ENCODE assay signal across 14 cellular contexts in the genomic region with DNA sequence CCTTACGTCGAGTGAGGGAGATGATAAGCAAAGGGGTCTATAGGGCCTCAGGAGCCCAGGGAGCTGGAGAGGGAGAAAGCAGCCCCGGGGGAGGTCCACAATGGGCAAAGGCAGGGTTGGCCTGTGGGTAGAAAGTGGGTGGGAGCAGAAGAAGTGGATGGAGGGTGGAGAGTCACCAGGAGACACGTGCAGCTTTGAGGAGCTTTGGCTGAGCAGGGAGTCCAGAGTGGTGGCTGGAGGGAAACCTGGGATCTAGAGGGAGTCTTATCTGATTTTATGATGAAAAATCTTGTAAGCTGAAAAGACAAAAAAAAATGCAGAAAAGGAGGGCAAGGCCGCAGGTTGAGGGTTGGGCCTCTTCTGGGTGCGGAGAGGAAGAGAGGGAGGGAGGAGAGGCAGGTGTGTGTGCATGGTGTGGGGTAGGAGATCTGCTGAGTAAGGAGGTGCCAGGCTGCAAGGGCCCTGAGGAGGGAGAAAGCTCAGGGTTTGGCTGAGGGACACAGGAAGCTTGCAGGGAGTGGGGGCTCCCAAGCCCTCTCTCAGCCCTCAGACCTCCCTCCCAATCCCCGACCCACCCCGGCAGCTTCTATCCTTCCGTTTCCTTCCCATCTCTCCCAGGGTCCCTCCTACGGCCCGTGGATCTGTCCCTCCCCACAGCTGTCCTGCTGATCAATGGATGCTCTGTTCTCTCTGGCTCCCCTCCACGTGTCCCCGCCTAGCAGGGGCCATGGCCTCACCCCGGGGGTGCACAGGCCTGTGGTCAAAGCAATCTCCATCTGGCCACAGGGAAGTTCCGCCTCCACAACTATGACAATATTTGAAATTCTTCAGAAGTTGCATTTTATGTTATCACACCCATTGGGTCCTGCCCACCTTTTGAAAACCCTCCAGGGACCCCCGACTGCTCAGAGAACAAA. TPM values are rescaled to one million over a fixed set of nuclear protein-coding genes. Genes with fewer than 3 reads are reported as not detected.
DNase-seq lines count a peak whose midpoint lies in the region; ATAC-seq and TF ChIP-seq lines count a peak whose summit lies in the region.
"Had no signal": no experiment of that assay in that cellular context is flagged by ENCODE, and none has a peak within 500 bp of the region (broad histone marks: within the 10 kb centered on the region; RNA-seq: fewer than 3 reads in every experiment).

No MANE protein-coding gene starts in this region.

- intact Hi-C loops in right cardiac atrium (cut with DNase I), result no loop called here
- intact Hi-C loops in colonic mucosa (cut with DNase I), result no loop called here
- intact Hi-C loops in CD4-positive, alpha-beta T cell (cut with DNase I, micrococcal nuclease), result no loop called here

- peak; percentile 56 to 77 for ATAC-seq in right cardiac atrium
- no peak for ATAC-seq in CD4-positive, alpha-beta T cell (ENCODE audit: poor library complexity)
- ATAC-seq: activated CD4-positive, CD25-positive, alpha-beta regulatory T cell treated with anti-CD3 and anti-CD28 coated beads, Interleukin-2, amount 50 U/mL, for 24 hours; effector memory CD8-positive, alpha-beta T cell; naive thymus-derived CD4-positive, alpha-beta T cell; Panc1 had no signal

- peaks cover 49% of the 10 kb centered on the region for H3K27me3 Mint-ChIP-seq in CD4-positive, alpha-beta T cell

- TF ChIP-seq CTCF in colonic mucosa (IDR thresholded peaks at IDR 0.05), result no peak
- TF ChIP-seq CTCF in CD4-positive, alpha-beta T cell (IDR thresholded peaks at IDR 0.05), result no peak

- H3K27ac Mint-ChIP-seq in CD4-positive, alpha-beta T cell, result no peak overlapping the region
- H3K27ac Mint-ChIP-seq: effector memory CD8-positive, alpha-beta T cell; naive thymus-derived CD4-positive, alpha-beta T cell had no signal

- H3K4me1 Mint-ChIP-seq in CD4-positive, alpha-beta T cell (ENCODE audit: low read depth), result no peaks in the 10 kb centered on the region

- H3K27ac ChIP-seq in right cardiac atrium (ENCODE audit: low read length), result no peak overlapping the region
- H3K27ac ChIP-seq in colonic mucosa, result no peak overlapping the region
- H3K27ac ChIP-seq in CD4-positive, alpha-beta T cell (ENCODE audit: low read depth, low read length), result no peak overlapping the region
- H3K27ac ChIP-seq: thoracic aorta had no signal

- no peaks in the 10 kb centered on the region for H3K36me3 Mint-ChIP-seq in CD4-positive, alpha-beta T cell (ENCODE audit: low read depth)
- H3K36me3 Mint-ChIP-seq: naive thymus-derived CD4-positive, alpha-beta T cell had no signal

- no peak overlapping the region for H3K4me3 ChIP-seq in H7 (ENCODE audit: insufficient read depth, low read depth, low read length)
- no peak overlapping the region for H3K4me3 ChIP-seq in right cardiac atrium (ENCODE audit: low read length)
- H3K4me3 ChIP-seq in colonic mucosa, result no peak overlapping the region
- H3K4me3 ChIP-seq: thoracic aorta had no signal

- no peak overlapping the region for H3K9ac ChIP-seq in colonic mucosa (ENCODE audit: low read depth in 2 of 2, low read length in 2 of 2)

- no peaks in the 10 kb centered on the region for H3K9me3 ChIP-seq in right cardiac atrium (ENCODE audit: control insufficient read depth, low read length)
- H3K9me3 ChIP-seq in colonic mucosa, result no peaks in the 10 kb centered on the region
- H3K9me3 ChIP-seq in CD4-positive, alpha-beta T cell (ENCODE audit: control insufficient read depth, low read length), result no peaks in the 10 kb centered on the region
- H3K9me3 ChIP-seq: thoracic aorta had no signal

- CTCF ChIA-PET in CD4-positive, alpha-beta T cell (lab: Charles Lee), result no interaction called here

- DNase-seq in H7 (peak; percentile 47), anterior cingulate cortex (lab: John Stamatoyannopoulos, UW) (peak in 54 of 58 donors; percentile 18 to 90 (median 69)), right cardiac atrium (peak; percentile 53 to 83 (median 78)), retina (peak; percentile 57), colonic mucosa (no peak)
- no peak for DNase-seq in activated CD8-positive, alpha-beta memory T cell treated with anti-CD3 and anti-CD28 coated beads, Interleukin-2, amount 50 U/mL, for 4 hours
- DNase-seq in CD4-positive, alpha-beta T cell, result no peak
- no peak for DNase-seq in stimulated activated CD4-positive, alpha-beta T cell treated with anti-CD3 and anti-CD28 coated beads, Interleukin-12 subunit alpha, Interleukin-12 subunit beta, amount 100 ng/mL, for 4 hours
- DNase-seq: activated naive CD4-positive, alpha-beta T cell; effector memory CD8-positive, alpha-beta T cell; naive thymus-derived CD4-positive, alpha-beta T cell had no signal

- H3K9me3 Mint-ChIP-seq in CD4-positive, alpha-beta T cell, result no peaks in the 10 kb centered on the region
- H3K9me3 Mint-ChIP-seq: effector memory CD8-positive, alpha-beta T cell had no signal

- H3K4me1 ChIP-seq in right cardiac atrium (ENCODE audit: control insufficient read depth, insufficient read depth, low read length), result no peaks in the 10 kb centered on the region
- no peaks in the 10 kb centered on the region for H3K4me1 ChIP-seq in colonic mucosa

- H3K4me3 Mint-ChIP-seq in CD4-positive, alpha-beta T cell, result no peak overlapping the region
- H3K4me3 Mint-ChIP-seq: effector memory CD8-positive, alpha-beta T cell; naive thymus-derived CD4-positive, alpha-beta T cell had no signal

- H3K27me3 ChIP-seq in H7 (ENCODE audit: control insufficient read depth, insufficient read depth, low read length) (no peaks in the 10 kb centered on the region), right cardiac atrium (ENCODE audit: control insufficient read depth, insufficient read depth) (no peaks in the 10 kb centered on the region), colonic mucosa (peaks cover 3% of the 10 kb centered on the region)
- H3K27me3 ChIP-seq in CD4-positive, alpha-beta T cell (ENCODE audit: control insufficient read depth, insufficient read depth, low read length), result peaks cover 7% of the 10 kb centered on the region

- WGBS in right cardiac atrium, result 42% methylated on average over 16 of the region's 16 CpGs

- POLR2A ChIA-PET in CD4-positive, alpha-beta T cell (lab: Charles Lee), result no interaction called here

- no peaks in the 10 kb centered on the region for H3K36me3 ChIP-seq in H7 (replicated peaks; ENCODE audit: control insufficient read depth, insufficient read depth, low read length)
- H3K36me3 ChIP-seq in colonic mucosa, result no peaks in the 10 kb centered on the region
- H3K36me3 ChIP-seq: thoracic aorta had no signal

RNA-seq across cellular contexts. Expression of a gene that starts 17.1 kb away (rescaled TPM):
- not detected in 2 replicates for total RNA-seq in H7 (2014; rRNA removed; shearing (Covaris generic))
- total RNA-seq in right cardiac atrium (under 1 TPM; 0.20 to 0.71 (median 0.29) TPM), colonic mucosa (not detected)
- polyA plus RNA-seq in right cardiac atrium, result 0.07 TPM
- under 1 TPM in 1 of 2 experiments, not detected in 1; 0.14 TPM for total RNA-seq in CD4-positive, alpha-beta T cell
- polyA plus RNA-seq: naive thymus-derived CD4-positive, alpha-beta T cell had no signal

RNA-seq across cellular contexts. Expression of a gene that starts 26.3 kb away (rescaled TPM):
- total RNA-seq in H7 (2014; rRNA removed; shearing (Covaris generic)), result 0.24 and 0.78 TPM in 2 replicates
- total RNA-seq in right cardiac atrium (10 to 100 TPM; 13.6 to 18.7 (median 17.5) TPM), colonic mucosa (1 to 10 TPM in 1 of 2 donors, under 1 TPM in 1; 0.40 to 3.9 TPM)
- polyA plus RNA-seq in right cardiac atrium, result 5.8 TPM
- not detected for total RNA-seq in CD4-positive, alpha-beta T cell
- total RNA-seq: naive thymus-derived CD4-positive, alpha-beta T cell had no signal
- polyA plus RNA-seq: naive thymus-derived CD4-positive, alpha-beta T cell had no signal

RNA-seq across cellular contexts. Expression of a gene that starts 59.4 kb away (rescaled TPM):
- 0.21 and 0.33 TPM in 2 replicates for total RNA-seq in H7 (2014; rRNA removed; shearing (Covaris generic))
- total RNA-seq in right cardiac atrium (1 to 10 TPM in 3 of 4 donors, under 1 TPM in 1; 0.42 to 6.3 (median 2.1) TPM), colonic mucosa (under 1 TPM in 1 of 2 donors, not detected in 1; 0.32 TPM)
- polyA plus RNA-seq in right cardiac atrium, result 0.84 TPM
- total RNA-seq in CD4-positive, alpha-beta T cell, result not detected
- total RNA-seq: naive thymus-derived CD4-positive, alpha-beta T cell had no signal
- polyA plus RNA-seq: naive thymus-derived CD4-positive, alpha-beta T cell had no signal

Comparison
In these comparisons a context has a peak if more than half of its experiments do, and no peak if none do; other contexts are left out.
1. DNase-seq: peak in H7 (single experiment), anterior cingulate cortex (54 of 58), right cardiac atrium (3 of 3) and retina (single experiment); none in colonic mucosa (single experiment), activated CD8-positive, alpha-beta memory T cell treated with anti-CD3 and anti-CD28 coated beads, Interleukin-2, amount 50 U/mL, for 4 hours (single experiment), CD4-positive, alpha-beta T cell (0 of 10) and stimulated activated CD4-positive, alpha-beta T cell treated with anti-CD3 and anti-CD28 coated beads, Interleukin-12 subunit alpha, Interleukin-12 subunit beta, amount 100 ng/mL, for 4 hours (single experiment).